In genomic region chr4:189228726-189229125, GRCh38 we compare ENCODE assay signal across 37 cellular contexts.
"Had no signal": no experiment of that assay in that cellular context is flagged by ENCODE, and none has a peak within 500 bp of the region (broad histone marks: within the 10 kb centered on the region; RNA-seq: fewer than 3 reads in every experiment).

No MANE protein-coding gene starts in this region.

- H3K4me3 Mint-ChIP-seq: activated naive CD4-positive, alpha-beta T cell treated with anti-CD3 and anti-CD28 coated beads for 36 hours; activated naive CD4-positive, alpha-beta T cell treated with anti-CD3 and anti-CD28 coated beads, Interleukin-2, amount 10 ng/mL, durations not matched to agents 7 days and 5 days; activated naive CD4-positive, alpha-beta T cell treated with anti-CD3 and anti-CD28 coated beads, Interleukin-2, amount 50 U/mL, for 24 hours; activated naive CD8-positive, alpha-beta T cell; activated naive CD8-positive, alpha-beta T cell treated with anti-CD3 and anti-CD28 coated beads for 36 hours; activated naive CD8-positive, alpha-beta T cell treated with anti-CD3 and anti-CD28 coated beads, Interleukin-2, amount 10 ng/mL, durations not matched to agents 7 days and 5 days; activated naive CD8-positive, alpha-beta T cell treated with anti-CD3 and anti-CD28 coated beads, Interleukin-2, amount 50 U/mL, for 24 hours; activated T-cell treated with anti-CD3 and anti-CD28 coated beads, Interleukin-2, amount 50 U/mL, for 4 hours; activated T-cell treated with anti-CD3 and anti-CD28 coated beads, Interleukin-2, amount 50 U/mL, for 72 hours; activated T-helper 1 cell treated with anti-CD3 and anti-CD28 coated beads, Interleukin-12 subunit alpha, Interleukin-12 subunit beta, Interleukin-2, Interleukin-4 antibody, amounts not matched to agents 30 ng/mL and 10 ng/mL and 1 ng/mL, durations not matched to agents 14 hours and 24 hours and 36 hours; activated T-helper 17 cell treated with anti-CD3 and anti-CD28 coated beads, Interleukin-2, amount 50 U/mL, for 72 hours; brain; central memory CD8-positive, alpha-beta T cell had no signal

- H3K9me3 ChIP-seq: adrenal gland, ascending aorta, body of pancreas, breast epithelium had no signal

- H3K9me3 Mint-ChIP-seq: activated naive CD4-positive, alpha-beta T cell treated with anti-CD3 and anti-CD28 coated beads for 36 hours; activated naive CD4-positive, alpha-beta T cell treated with anti-CD3 and anti-CD28 coated beads, Interleukin-2, amount 50 U/mL, for 24 hours; activated naive CD8-positive, alpha-beta T cell treated with anti-CD3 and anti-CD28 coated beads, Interleukin-2, amount 50 U/mL, for 24 hours had no signal

- ATAC-seq: activated naive CD4-positive, alpha-beta T cell treated with anti-CD3 and anti-CD28 coated beads, Interleukin-2, amount 50 U/mL, for 72 hours; activated naive CD8-positive, alpha-beta T cell treated with anti-CD3 and anti-CD28 coated beads, Interleukin-2, amount 50 U/mL, for 24 hours; activated T-cell treated with anti-CD3 and anti-CD28 coated beads, Interleukin-2, amount 50 U/mL, for 4 hours; activated T-cell treated with anti-CD3 and anti-CD28 coated beads, Interleukin-2, amount 50 U/mL, for 72 hours; activated T-helper 17 cell treated with anti-CD3 and anti-CD28 coated beads, Interleukin-2, amount 50 U/mL, for 72 hours; body of pancreas had no signal

- H3K36me3 ChIP-seq: adrenal gland, ascending aorta, brain microvascular endothelial cell, breast epithelium, cardiac muscle cell had no signal

- H3K4me1 ChIP-seq: adrenal gland, ascending aorta, body of pancreas, breast epithelium had no signal

- H3K4me3 ChIP-seq: adrenal gland, ascending aorta, body of pancreas, breast epithelium, cardiac muscle cell had no signal

- DNase-seq: activated effector memory CD4-positive, alpha-beta T cell treated with anti-CD3 and anti-CD28 coated beads, Interleukin-2, amount 50 U/mL, for 16 hours; activated effector memory CD4-positive, alpha-beta T cell treated with Interleukin-2 at 50 U/mL for 16 hours; activated gamma-delta T cell; activated gamma-delta T cell treated with Interleukin-2 at 50 U/mL for 16 hours; activated naive CD4-positive, alpha-beta T cell; activated naive CD4-positive, alpha-beta T cell treated with anti-CD3 and anti-CD28 coated beads for 36 hours; activated naive CD4-positive, alpha-beta T cell treated with anti-CD3 and anti-CD28 coated beads, Interleukin-2, amount 10 ng/mL, durations not matched to agents 7 days and 5 days; activated naive CD4-positive, alpha-beta T cell treated with anti-CD3 and anti-CD28 coated beads, Interleukin-2, amount 50 U/mL, for 16 hours; activated naive CD4-positive, alpha-beta T cell treated with Interleukin-2 at 50 U/mL for 16 hours; activated naive CD8-positive, alpha-beta T cell treated with anti-CD3 and anti-CD28 coated beads for 36 hours; activated naive CD8-positive, alpha-beta T cell treated with anti-CD3 and anti-CD28 coated beads, Interleukin-2, amount 10 ng/mL, durations not matched to agents 7 days and 5 days; activated naive CD8-positive, alpha-beta T cell treated with anti-CD3 and anti-CD28 coated beads, Interleukin-2, amount 50 U/mL, for 24 hours; activated T-cell treated with anti-CD3 and anti-CD28 coated beads, Interleukin-2, amount 50 U/mL, for 1 hour; activated T-cell treated with anti-CD3 and anti-CD28 coated beads, Interleukin-2, amount 50 U/mL, for 4 hours; activated T-cell treated with anti-CD3 and anti-CD28 coated beads, Interleukin-2, amount 50 U/mL, for 48 hours; activated T-cell treated with anti-CD3 and anti-CD28 coated beads, Interleukin-2, amount 50 U/mL, for 72 hours; adrenal gland; amniotic stem cell; amygdala; anterior cingulate cortex; aorta; body of pancreas; brain microvascular endothelial cell; caudate nucleus; central memory CD4-positive, alpha-beta T cell; cerebellar nuclear complex had no signal

- H3K27me3 Mint-ChIP-seq: activated naive CD4-positive, alpha-beta T cell treated with anti-CD3 and anti-CD28 coated beads, Interleukin-2, amount 10 ng/mL, durations not matched to agents 7 days and 5 days; activated naive CD4-positive, alpha-beta T cell treated with anti-CD3 and anti-CD28 coated beads, Interleukin-2, amount 50 U/mL, for 24 hours; activated naive CD8-positive, alpha-beta T cell; activated naive CD8-positive, alpha-beta T cell treated with anti-CD3 and anti-CD28 coated beads for 36 hours; activated naive CD8-positive, alpha-beta T cell treated with anti-CD3 and anti-CD28 coated beads, Interleukin-2, amount 10 ng/mL, durations not matched to agents 7 days and 5 days; activated naive CD8-positive, alpha-beta T cell treated with anti-CD3 and anti-CD28 coated beads, Interleukin-2, amount 50 U/mL, for 24 hours; activated T-helper 17 cell treated with anti-CD3 and anti-CD28 coated beads, Interleukin-2, amount 50 U/mL, for 72 hours; central memory CD8-positive, alpha-beta T cell had no signal

- H3K36me3 Mint-ChIP-seq: activated naive CD4-positive, alpha-beta T cell treated with anti-CD3 and anti-CD28 coated beads, Interleukin-2, amount 10 ng/mL, durations not matched to agents 7 days and 5 days; activated naive CD4-positive, alpha-beta T cell treated with anti-CD3 and anti-CD28 coated beads, Interleukin-2, amount 50 U/mL, for 24 hours; activated naive CD4-positive, alpha-beta T cell treated with anti-CD3 and anti-CD28 coated beads, Interleukin-2, amount 50 U/mL, for 72 hours; activated naive CD8-positive, alpha-beta T cell; activated naive CD8-positive, alpha-beta T cell treated with anti-CD3 and anti-CD28 coated beads for 36 hours; activated naive CD8-positive, alpha-beta T cell treated with anti-CD3 and anti-CD28 coated beads, Interleukin-2, amount 10 ng/mL, durations not matched to agents 7 days and 5 days; brain had no signal

- H3K27me3 ChIP-seq: adrenal gland, ascending aorta, body of pancreas, brain microvascular endothelial cell, breast epithelium, cardiac muscle cell had no signal

- H3K27ac ChIP-seq: adrenal gland, ascending aorta, body of pancreas, brain microvascular endothelial cell, breast epithelium, cardiac muscle cell had no signal

- H3K27ac Mint-ChIP-seq: activated naive CD4-positive, alpha-beta T cell treated with anti-CD3 and anti-CD28 coated beads for 36 hours; activated naive CD4-positive, alpha-beta T cell treated with anti-CD3 and anti-CD28 coated beads, Interleukin-2, amount 10 ng/mL, durations not matched to agents 7 days and 5 days; activated naive CD4-positive, alpha-beta T cell treated with anti-CD3 and anti-CD28 coated beads, Interleukin-2, amount 50 U/mL, for 24 hours; activated naive CD4-positive, alpha-beta T cell treated with anti-CD3 and anti-CD28 coated beads, Interleukin-2, amount 50 U/mL, for 72 hours; activated naive CD8-positive, alpha-beta T cell; activated naive CD8-positive, alpha-beta T cell treated with anti-CD3 and anti-CD28 coated beads for 36 hours; activated naive CD8-positive, alpha-beta T cell treated with anti-CD3 and anti-CD28 coated beads, Interleukin-2, amount 10 ng/mL, durations not matched to agents 7 days and 5 days; activated naive CD8-positive, alpha-beta T cell treated with anti-CD3 and anti-CD28 coated beads, Interleukin-2, amount 50 U/mL, for 24 hours; activated T-cell treated with anti-CD3 and anti-CD28 coated beads, Interleukin-2, amount 50 U/mL, for 72 hours; activated T-helper 1 cell treated with anti-CD3 and anti-CD28 coated beads, Interleukin-12 subunit alpha, Interleukin-12 subunit beta, Interleukin-2, Interleukin-4 antibody, amounts not matched to agents 30 ng/mL and 10 ng/mL and 1 ng/mL, durations not matched to agents 14 hours and 24 hours and 36 hours; activated T-helper 17 cell treated with anti-CD3 and anti-CD28 coated beads, Interleukin-2, amount 50 U/mL, for 72 hours; activated T-helper 2 cell treated with anti-CD3 and anti-CD28 coated beads, Interferon-gamma antibody, Interleukin-2, Interleukin-4, amounts not matched to agents 10 μg/mL and 5 μg/mL and 100 μg/mL, durations not matched to agents 14 hours and 24 hours and 36 hours; brain had no signal

- H3K4me1 Mint-ChIP-seq: activated naive CD4-positive, alpha-beta T cell treated with anti-CD3 and anti-CD28 coated beads, Interleukin-2, amount 10 ng/mL, durations not matched to agents 7 days and 5 days; activated naive CD4-positive, alpha-beta T cell treated with anti-CD3 and anti-CD28 coated beads, Interleukin-2, amount 50 U/mL, for 24 hours; activated naive CD8-positive, alpha-beta T cell treated with anti-CD3 and anti-CD28 coated beads for 36 hours; activated naive CD8-positive, alpha-beta T cell treated with anti-CD3 and anti-CD28 coated beads, Interleukin-2, amount 10 ng/mL, durations not matched to agents 7 days and 5 days; activated naive CD8-positive, alpha-beta T cell treated with anti-CD3 and anti-CD28 coated beads, Interleukin-2, amount 50 U/mL, for 24 hours; activated T-helper 17 cell treated with anti-CD3 and anti-CD28 coated beads, Interleukin-2, amount 50 U/mL, for 72 hours; brain; central memory CD8-positive, alpha-beta T cell had no signal
